Comparison of ENCODE assay signal across 11 cellular contexts in genomic region chr17:36008998-36009665, GRCh38. TPM values are rescaled to one million over a fixed set of nuclear protein-coding genes. Genes with fewer than 3 reads are reported as not detected.
A peak's percentile ranks its signal among the peaks of the same experiment; 100 is the strongest.
DNase-seq lines count a peak whose midpoint lies in the region; ATAC-seq, FAIRE-seq and TF ChIP-seq lines count a peak whose summit lies in the region.
"Had no signal": no experiment of that assay in that cellular context is flagged by ENCODE, and none has a peak within 500 bp of the region (broad histone marks: within the 10 kb centered on the region; RNA-seq: fewer than 3 reads in every experiment).

No MANE protein-coding gene starts in this region.

- CTCF ChIA-PET in endothelial cell of umbilical vein (lab: Charles Lee) = interaction anchor here (0.6 to 5.7 kb wide), 23 partner anchors 9 to 474 kb away, joined by 3 to 125 read pairs (median 4); partner anchors contain the start of genes CCL16 and CCL23

- TF ChIP-seq POLR2A in endothelial cell of umbilical vein (IDR thresholded peaks at IDR 0.05; ENCODE audit: low read depth, low read length) = no peak

- intact Hi-C loops in endothelial cell of umbilical vein (cut with micrococcal nuclease) = loop anchor here (1.0 to 2.0 kb wide), 4 partner anchors 33 to 160 kb away; no protein-coding TSS in a partner anchor

- H3K9me1 ChIP-seq in endothelial cell of umbilical vein (replicated peaks; ENCODE audit: control insufficient read depth, extremely low read depth, insufficient read depth, low read length) = no peaks in the 10 kb centered on the region

- ATAC-seq in stimulated activated memory B cell treated with anti-CD40 and anti-IgM and Interleukin-4, amounts not matched to agents 10 μg/mL and 1 μg/mL and 100 μg/mL, for 72 hours = peak; percentile 20

- no peak overlapping the region for H3K4me2 ChIP-seq in endothelial cell of umbilical vein (ENCODE audit: insufficient read depth, low read length)

- no TSS peak for BruUV-seq in endothelial cell of umbilical vein (replicated peaks; lab: Mats Ljungman, UMichigan)

- no peaks in the 10 kb centered on the region for H3K27me3 ChIP-seq in endothelial cell of umbilical vein (ENCODE audit: control insufficient read depth in 2 of 2, insufficient read depth in 2 of 2, low read length in 2 of 2)
- no peaks in the 10 kb centered on the region for H3K27me3 ChIP-seq in MG63

- H2AFZ ChIP-seq in endothelial cell of umbilical vein (ENCODE audit: low read depth, low read length) = peak overlapping the region; percentile 56

- H3K4me3 ChIP-seq in endothelial cell of umbilical vein (replicated peaks in 1 of 3; ENCODE audit: insufficient read depth in 1 of 3, low read depth in 1 of 3, low read length in 3 of 3) = no peak overlapping the region
- no peak overlapping the region for H3K4me3 ChIP-seq in MG63

- H3K27me3 Mint-ChIP-seq in stimulated activated memory B cell treated with anti-CD40 and anti-IgM and Interleukin-4, amounts not matched to agents 10 μg/mL and 1 μg/mL and 100 μg/mL, for 72 hours = peaks cover 22% of the 10 kb centered on the region

- H3K4me1 ChIP-seq in endothelial cell of umbilical vein (ENCODE audit: control insufficient read depth, extremely low read depth, insufficient read depth, low read length) = no peaks in the 10 kb centered on the region

- no peaks in the 10 kb centered on the region for H3K79me2 ChIP-seq in endothelial cell of umbilical vein (ENCODE audit: control insufficient read depth, insufficient read depth, low read length)

- H3K4me3 Mint-ChIP-seq in stimulated activated memory B cell treated with anti-CD40 and anti-IgM and Interleukin-4, amounts not matched to agents 10 μg/mL and 1 μg/mL and 100 μg/mL, for 72 hours = no peak overlapping the region
- H3K4me3 Mint-ChIP-seq: activated naive CD8-positive, alpha-beta T cell; CD4-positive, alpha-beta memory T cell had no signal

- POLR2A ChIA-PET in endothelial cell of umbilical vein (lab: Charles Lee) = no interaction called here

- no peaks in the 10 kb centered on the region for H4K20me1 ChIP-seq in endothelial cell of umbilical vein (replicated peaks; ENCODE audit: control insufficient read depth, extremely low read depth, insufficient read depth, low read length)

- H3K27ac ChIP-seq in endothelial cell of umbilical vein (ENCODE audit: insufficient read depth, low read depth, low read length) = no peak overlapping the region

- peak; percentile 49 to 82 for TF ChIP-seq CTCF in endothelial cell of umbilical vein (IDR thresholded peaks at IDR 0.05; ENCODE audit: extremely low read depth in 1 of 2, insufficient read depth in 1 of 2, low read depth in 1 of 2, low read length in 2 of 2)

- peaks cover 22% of the 10 kb centered on the region for H3K9me3 Mint-ChIP-seq in stimulated activated memory B cell treated with anti-CD40 and anti-IgM and Interleukin-4, amounts not matched to agents 10 μg/mL and 1 μg/mL and 100 μg/mL, for 72 hours

- peaks cover 6% of the 10 kb centered on the region for H3K36me3 Mint-ChIP-seq in stimulated activated memory B cell treated with anti-CD40 and anti-IgM and Interleukin-4, amounts not matched to agents 10 μg/mL and 1 μg/mL and 100 μg/mL, for 72 hours
- H3K36me3 Mint-ChIP-seq: activated naive CD8-positive, alpha-beta T cell; CD4-positive, alpha-beta memory T cell had no signal

- no peak overlapping the region for H3K27ac Mint-ChIP-seq in stimulated activated memory B cell treated with anti-CD40 and anti-IgM and Interleukin-4, amounts not matched to agents 10 μg/mL and 1 μg/mL and 100 μg/mL, for 72 hours
- H3K27ac Mint-ChIP-seq: activated naive CD8-positive, alpha-beta T cell; CD4-positive, alpha-beta memory T cell had no signal

- peaks cover 7% of the 10 kb centered on the region for H3K4me1 Mint-ChIP-seq in stimulated activated memory B cell treated with anti-CD40 and anti-IgM and Interleukin-4, amounts not matched to agents 10 μg/mL and 1 μg/mL and 100 μg/mL, for 72 hours

- dilution Hi-C loops in endothelial cell of umbilical vein (cut with MboI; ENCODE audit: extremely low pct_ligation_motif_present, low sequenced_read_pairs) = no loop called here

- peak; percentile 3 to 22 for DNase-seq in activated CD4-positive, alpha-beta T cell treated with anti-CD3 and anti-CD28 coated beads, Interleukin-2, amount 50 U/mL, for 48 hours
- DNase-seq in activated CD4-positive, alpha-beta T cell treated with anti-CD3 and anti-CD28 coated beads, Interleukin-2, amount 50 U/mL, for 1 hour = no peak
- peak; percentile 14 to 79 for DNase-seq in NCI-H526 (lab: John Stamatoyannopoulos, UW)
- peak; percentile 36 for DNase-seq in endothelial cell of umbilical vein (ENCODE audit: low read depth, low spot score)
- DNase-seq in stimulated activated naive CD4-positive, alpha-beta T cell treated with Interleukin-2 at 50 U/mL for 16 hours (lab: John Stamatoyannopoulos, UW) = no peak
- no peak for DNase-seq in MG63
- no peak for DNase-seq in activated naive CD4-positive, alpha-beta T cell (lab: John Stamatoyannopoulos, UW)
- DNase-seq: CD4-positive, alpha-beta memory T cell; T-helper 1 cell had no signal

- no peaks in the 10 kb centered on the region for H3K9me3 ChIP-seq in endothelial cell of umbilical vein (replicated peaks; ENCODE audit: control insufficient read depth, insufficient read depth, low read length)
- H3K9me3 ChIP-seq in MG63 = peaks cover 5% of the 10 kb centered on the region

- H3K36me3 ChIP-seq in endothelial cell of umbilical vein (ENCODE audit: control insufficient read depth in 2 of 2, extremely low read depth in 1 of 2, insufficient read depth in 2 of 2, low read length in 2 of 2) (no peaks in the 10 kb centered on the region), MG63 (no peaks in the 10 kb centered on the region)

- no peak overlapping the region for H3K9ac ChIP-seq in endothelial cell of umbilical vein (replicated peaks; ENCODE audit: extremely low read depth, insufficient read depth, low read length)

- FAIRE-seq in endothelial cell of umbilical vein (lab: Jason Lieb, UNC) = no peak

TF ChIP-seq in endothelial cell of umbilical vein, 7 proteins besides CTCF, POLR2A, EP300 and RAD21 (continues in another document):
- TF ChIP-seq EZH2 (IDR thresholded peaks at IDR 0.05; ENCODE audit: borderline replicate concordance, low read depth, low read length, severe bottlenecking) = no peak

RNA-seq across cellular contexts. Expression of gene CCL15, which starts 7.8 kb away (rescaled TPM):
- not detected in 2 replicates for total RNA-seq in endothelial cell of umbilical vein
- not detected in 2 replicates for polyA plus RNA-seq in endothelial cell of umbilical vein
- not detected in 2 replicates for polyA plus RNA-seq in endothelial cell of umbilical vein (2011; cell fraction: cytosol; rRNA removed)
- polyA plus RNA-seq in endothelial cell of umbilical vein (2011; cell fraction: nucleus; rRNA removed) = not detected in 2 replicates
- not detected in 2 replicates for polyA plus RNA-seq in endothelial cell of umbilical vein (2012)
- not detected in 2 replicates for polyA minus RNA-seq in endothelial cell of umbilical vein
- polyA minus RNA-seq in endothelial cell of umbilical vein (2011; cell fraction: cytosol; rRNA and poly(A)+ RNA removed) = not detected
- polyA minus RNA-seq in endothelial cell of umbilical vein (2011; cell fraction: nucleus; rRNA and poly(A)+ RNA removed) = not detected in 2 replicates
- not detected in 2 replicates for total RNA-seq in MG63 (2014; rRNA removed; shearing (Covaris generic); ENCODE audit: low replicate concordance)
- total RNA-seq: CD4-positive, alpha-beta memory T cell had no signal
- polyA plus RNA-seq: CD4-positive, alpha-beta memory T cell had no signal

RNA-seq across cellular contexts. Expression of gene CCL23, which starts 8.6 kb away (rescaled TPM):
- total RNA-seq in endothelial cell of umbilical vein = 1.0 TPM in 1 of 2 replicates, not detected in the other
- 1.1 TPM in 2 replicates for polyA plus RNA-seq in endothelial cell of umbilical vein
- 2.1 and 2.6 TPM in 2 replicates for polyA plus RNA-seq in endothelial cell of umbilical vein (2011; cell fraction: cytosol; rRNA removed)
- 0.45 and 0.66 TPM in 2 replicates for polyA plus RNA-seq in endothelial cell of umbilical vein (2011; cell fraction: nucleus; rRNA removed)
- 2.7 and 3.2 TPM in 2 replicates for polyA plus RNA-seq in endothelial cell of umbilical vein (2012)
- not detected in 2 replicates for polyA minus RNA-seq in endothelial cell of umbilical vein
- polyA minus RNA-seq in endothelial cell of umbilical vein (2011; cell fraction: cytosol; rRNA and poly(A)+ RNA removed) = not detected
- not detected in 2 replicates for polyA minus RNA-seq in endothelial cell of umbilical vein (2011; cell fraction: nucleus; rRNA and poly(A)+ RNA removed)
- not detected in 2 replicates for total RNA-seq in MG63 (2014; rRNA removed; shearing (Covaris generic); ENCODE audit: low replicate concordance)
- total RNA-seq: CD4-positive, alpha-beta memory T cell had no signal
- polyA plus RNA-seq: CD4-positive, alpha-beta memory T cell had no signal

RNA-seq across cellular contexts. Expression of gene CCL14, which starts 22.6 kb away (rescaled TPM):
- total RNA-seq in endothelial cell of umbilical vein = 9.5 and 21.3 TPM in 2 replicates
- polyA plus RNA-seq in endothelial cell of umbilical vein = 25.8 and 29.8 TPM in 2 replicates
- polyA plus RNA-seq in endothelial cell of umbilical vein (2011; cell fraction: cytosol; rRNA removed) = 25.5 and 26.7 TPM in 2 replicates
- polyA plus RNA-seq in endothelial cell of umbilical vein (2011; cell fraction: nucleus; rRNA removed) = 5.4 and 9.4 TPM in 2 replicates
- 186 and 728 TPM in 2 replicates for polyA plus RNA-seq in endothelial cell of umbilical vein (2012)
- polyA minus RNA-seq in endothelial cell of umbilical vein = 15.9 and 20.1 TPM in 2 replicates
- not detected for polyA minus RNA-seq in endothelial cell of umbilical vein (2011; cell fraction: cytosol; rRNA and poly(A)+ RNA removed)
- polyA minus RNA-seq in endothelial cell of umbilical vein (2011; cell fraction: nucleus; rRNA and poly(A)+ RNA removed) = 2.5 and 4.2 TPM in 2 replicates
- not detected in 2 replicates for total RNA-seq in MG63 (2014; rRNA removed; shearing (Covaris generic); ENCODE audit: low replicate concordance)
- total RNA-seq: CD4-positive, alpha-beta memory T cell had no signal
- polyA plus RNA-seq: CD4-positive, alpha-beta memory T cell had no signal

RNA-seq across cellular contexts. Expression of gene CCL16, which starts 27.8 kb away (rescaled TPM):
- 0.51 and 0.55 TPM in 2 replicates for total RNA-seq in endothelial cell of umbilical vein
- polyA plus RNA-seq in endothelial cell of umbilical vein = 0.18 TPM in 1 of 2 replicates, not detected in the other
- polyA plus RNA-seq in endothelial cell of umbilical vein (2011; cell fraction: cytosol; rRNA removed) = 0.16 TPM in 1 of 2 replicates, not detected in the other
- polyA plus RNA-seq in endothelial cell of umbilical vein (2011; cell fraction: nucleus; rRNA removed) = 0.43 and 0.84 TPM in 2 replicates
- polyA plus RNA-seq in endothelial cell of umbilical vein (2012) = 0.70 and 2.2 TPM in 2 replicates
- not detected in 2 replicates for polyA minus RNA-seq in endothelial cell of umbilical vein
- not detected for polyA minus RNA-seq in endothelial cell of umbilical vein (2011; cell fraction: cytosol; rRNA and poly(A)+ RNA removed)
- polyA minus RNA-seq in endothelial cell of umbilical vein (2011; cell fraction: nucleus; rRNA and poly(A)+ RNA removed) = 0.58 TPM in 1 of 2 replicates, not detected in the other
- not detected in 2 replicates for total RNA-seq in MG63 (2014; rRNA removed; shearing (Covaris generic); ENCODE audit: low replicate concordance)
- total RNA-seq: CD4-positive, alpha-beta memory T cell had no signal
- polyA plus RNA-seq: CD4-positive, alpha-beta memory T cell had no signal

RNA-seq across cellular contexts. Expression of gene CCL18, which starts 54.9 kb away (rescaled TPM):
- total RNA-seq in endothelial cell of umbilical vein = not detected in 2 replicates
- not detected in 2 replicates for polyA plus RNA-seq in endothelial cell of umbilical vein
- polyA plus RNA-seq in endothelial cell of umbilical vein (2011; cell fraction: cytosol; rRNA removed) = not detected in 2 replicates
- not detected in 2 replicates for polyA plus RNA-seq in endothelial cell of umbilical vein (2011; cell fraction: nucleus; rRNA removed)
- polyA plus RNA-seq in endothelial cell of umbilical vein (2012) = not detected in 2 replicates
- not detected in 2 replicates for polyA minus RNA-seq in endothelial cell of umbilical vein
- not detected for polyA minus RNA-seq in endothelial cell of umbilical vein (2011; cell fraction: cytosol; rRNA and poly(A)+ RNA removed)
- polyA minus RNA-seq in endothelial cell of umbilical vein (2011; cell fraction: nucleus; rRNA and poly(A)+ RNA removed) = not detected in 2 replicates
- total RNA-seq in MG63 (2014; rRNA removed; shearing (Covaris generic); ENCODE audit: low replicate concordance) = not detected in 2 replicates
- total RNA-seq: CD4-positive, alpha-beta memory T cell had no signal
- polyA plus RNA-seq: CD4-positive, alpha-beta memory T cell had no signal

Comparison
In these comparisons a context has a peak if more than half of its experiments do, and no peak if none do; other contexts are left out.
1. DNase-seq: peak in activated CD4-positive, alpha-beta T cell treated with anti-CD3 and anti-CD28 coated beads, Interleukin-2, amount 50 U/mL, for 48 hours (2 of 2), NCI-H526 (2 of 2) and endothelial cell of umbilical vein (single experiment); none in activated CD4-positive, alpha-beta T cell treated with anti-CD3 and anti-CD28 coated beads, Interleukin-2, amount 50 U/mL, for 1 hour (single experiment), stimulated activated naive CD4-positive, alpha-beta T cell treated with Interleukin-2 at 50 U/mL for 16 hours (single experiment), MG63 (single experiment) and activated naive CD4-positive, alpha-beta T cell (0 of 4).
2. RNA of gene CCL14, which starts 22.6 kb away (total RNA-seq): 9.5 to 21.3 TPM in endothelial cell of umbilical vein; not detected in MG63; every median in the first group is over 10 times any median in the second.